ENCODE assay signal across 1 cellular context in genomic region chr14:68576031-68576430, GRCh38.
TF ChIP-seq lines count a peak whose summit lies in the region.

No MANE protein-coding gene starts in this region.

TF ChIP-seq in HCT116, 20 proteins besides CTCF, POLR2A, EP300 and RAD21 (continued from another document):
- TF ChIP-seq, protein P1, sequence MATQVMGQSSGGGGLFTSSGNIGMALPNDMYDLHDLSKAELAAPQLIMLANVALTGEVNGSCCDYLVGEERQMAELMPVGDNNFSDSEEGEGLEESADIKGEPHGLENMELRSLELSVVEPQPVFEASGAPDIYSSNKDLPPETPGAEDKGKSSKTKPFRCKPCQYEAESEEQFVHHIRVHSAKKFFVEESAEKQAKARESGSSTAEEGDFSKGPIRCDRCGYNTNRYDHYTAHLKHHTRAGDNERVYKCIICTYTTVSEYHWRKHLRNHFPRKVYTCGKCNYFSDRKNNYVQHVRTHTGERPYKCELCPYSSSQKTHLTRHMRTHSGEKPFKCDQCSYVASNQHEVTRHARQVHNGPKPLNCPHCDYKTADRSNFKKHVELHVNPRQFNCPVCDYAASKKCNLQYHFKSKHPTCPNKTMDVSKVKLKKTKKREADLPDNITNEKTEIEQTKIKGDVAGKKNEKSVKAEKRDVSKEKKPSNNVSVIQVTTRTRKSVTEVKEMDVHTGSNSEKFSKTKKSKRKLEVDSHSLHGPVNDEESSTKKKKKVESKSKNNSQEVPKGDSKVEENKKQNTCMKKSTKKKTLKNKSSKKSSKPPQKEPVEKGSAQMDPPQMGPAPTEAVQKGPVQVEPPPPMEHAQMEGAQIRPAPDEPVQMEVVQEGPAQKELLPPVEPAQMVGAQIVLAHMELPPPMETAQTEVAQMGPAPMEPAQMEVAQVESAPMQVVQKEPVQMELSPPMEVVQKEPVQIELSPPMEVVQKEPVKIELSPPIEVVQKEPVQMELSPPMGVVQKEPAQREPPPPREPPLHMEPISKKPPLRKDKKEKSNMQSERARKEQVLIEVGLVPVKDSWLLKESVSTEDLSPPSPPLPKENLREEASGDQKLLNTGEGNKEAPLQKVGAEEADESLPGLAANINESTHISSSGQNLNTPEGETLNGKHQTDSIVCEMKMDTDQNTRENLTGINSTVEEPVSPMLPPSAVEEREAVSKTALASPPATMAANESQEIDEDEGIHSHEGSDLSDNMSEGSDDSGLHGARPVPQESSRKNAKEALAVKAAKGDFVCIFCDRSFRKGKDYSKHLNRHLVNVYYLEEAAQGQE (IDR thresholded peaks at IDR 0.05; ENCODE audit: low read depth) = no peak
